ENCODE assay signal across 1 cellular context in the genomic region with DNA sequence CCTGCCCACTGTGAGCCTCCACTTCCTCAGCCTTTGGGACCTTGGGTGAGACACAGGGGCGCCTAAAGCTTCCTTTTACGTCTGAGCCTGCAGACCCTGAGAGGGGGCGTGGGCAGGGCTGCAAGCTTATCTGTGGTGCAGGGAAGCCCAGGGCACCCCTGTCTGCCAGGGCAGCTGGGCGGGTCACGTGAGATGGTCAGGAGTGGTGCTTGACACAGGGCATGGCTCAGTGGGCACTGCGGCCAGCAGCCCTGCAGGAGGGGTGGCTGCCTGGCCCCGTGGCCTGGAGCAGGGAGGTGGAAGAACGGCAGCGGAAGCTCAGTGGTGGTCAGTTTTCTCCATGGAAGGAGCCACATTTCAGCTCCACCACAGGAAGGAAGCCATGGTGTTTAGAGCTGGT.
TF ChIP-seq lines count a peak whose summit lies in the region.

No MANE protein-coding gene starts in this region.

TF ChIP-seq in K562, 482 proteins besides CTCF, POLR2A, EP300 and RAD21 (continued from another document):
- TF ChIP-seq, protein P1, sequence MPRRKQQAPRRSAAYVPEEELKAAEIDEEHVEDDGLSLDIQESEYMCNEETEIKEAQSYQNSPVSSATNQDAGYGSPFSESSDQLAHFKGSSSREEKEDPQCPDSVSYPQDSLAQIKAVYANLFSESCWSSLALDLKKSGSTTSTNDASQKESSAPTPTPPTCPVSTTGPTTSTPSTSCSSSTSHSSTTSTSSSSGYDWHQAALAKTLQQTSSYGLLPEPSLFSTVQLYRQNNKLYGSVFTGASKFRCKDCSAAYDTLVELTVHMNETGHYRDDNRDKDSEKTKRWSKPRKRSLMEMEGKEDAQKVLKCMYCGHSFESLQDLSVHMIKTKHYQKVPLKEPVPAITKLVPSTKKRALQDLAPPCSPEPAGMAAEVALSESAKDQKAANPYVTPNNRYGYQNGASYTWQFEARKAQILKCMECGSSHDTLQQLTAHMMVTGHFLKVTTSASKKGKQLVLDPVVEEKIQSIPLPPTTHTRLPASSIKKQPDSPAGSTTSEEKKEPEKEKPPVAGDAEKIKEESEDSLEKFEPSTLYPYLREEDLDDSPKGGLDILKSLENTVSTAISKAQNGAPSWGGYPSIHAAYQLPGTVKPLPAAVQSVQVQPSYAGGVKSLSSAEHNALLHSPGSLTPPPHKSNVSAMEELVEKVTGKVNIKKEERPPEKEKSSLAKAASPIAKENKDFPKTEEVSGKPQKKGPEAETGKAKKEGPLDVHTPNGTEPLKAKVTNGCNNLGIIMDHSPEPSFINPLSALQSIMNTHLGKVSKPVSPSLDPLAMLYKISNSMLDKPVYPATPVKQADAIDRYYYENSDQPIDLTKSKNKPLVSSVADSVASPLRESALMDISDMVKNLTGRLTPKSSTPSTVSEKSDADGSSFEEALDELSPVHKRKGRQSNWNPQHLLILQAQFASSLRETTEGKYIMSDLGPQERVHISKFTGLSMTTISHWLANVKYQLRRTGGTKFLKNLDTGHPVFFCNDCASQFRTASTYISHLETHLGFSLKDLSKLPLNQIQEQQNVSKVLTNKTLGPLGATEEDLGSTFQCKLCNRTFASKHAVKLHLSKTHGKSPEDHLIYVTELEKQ (CRISPR knock-in tag; IDR thresholded peaks at IDR 0.05): no peak
- TF ChIP-seq MAX (CRISPR knock-in tag; IDR thresholded peaks at IDR 0.05): no peak
- no peak for TF ChIP-seq DIDO1 (tag; IDR thresholded peaks at IDR 0.05; ENCODE audit: low read depth)
- TF ChIP-seq TCFL5 (CRISPR knock-in tag; conservative IDR thresholded peaks at IDR 0.05): no peak
- TF ChIP-seq POLR2G (IDR thresholded peaks at IDR 0.05; ENCODE audit: low read depth, low read length): peak; percentile 23; the same call in 1 of the 2 replicates
- no peak for TF ChIP-seq FOXA1 (IDR thresholded peaks at IDR 0.05; ENCODE audit: borderline replicate concordance)
- no peak for TF ChIP-seq ESRRB (CRISPR knock-in tag; IDR thresholded peaks at IDR 0.05; ENCODE audit: borderline replicate concordance)
